In genomic region chr6:43969158-43969981, GRCh38 we compare ENCODE assay signal across 17 cellular contexts.
"Had no signal": no experiment of that assay in that cellular context is flagged by ENCODE, and none has a peak within 500 bp of the region (broad histone marks: within the 10 kb centered on the region; RNA-seq: fewer than 3 reads in every experiment).

No MANE protein-coding gene starts in this region.

- H3K4me1 ChIP-seq: SJCRH30 had no signal

- H3K27ac Mint-ChIP-seq: activated B cell treated with CpG ODN at 0.5 μM for 24 hours; activated T-cell treated with anti-CD3 and anti-CD28 coated beads, Interleukin-2, amount 50 U/mL, for 72 hours; naive thymus-derived CD8-positive, alpha-beta T cell had no signal

- H3K4me3 Mint-ChIP-seq: activated B cell treated with CpG ODN at 0.5 μM for 24 hours; activated T-cell treated with anti-CD3 and anti-CD28 coated beads, Interleukin-2, amount 50 U/mL, for 72 hours; naive thymus-derived CD8-positive, alpha-beta T cell had no signal

- H3K9me3 Mint-ChIP-seq: activated B cell treated with CpG ODN at 0.5 μM for 24 hours; activated T-cell treated with anti-CD3 and anti-CD28 coated beads, Interleukin-2, amount 50 U/mL, for 72 hours; naive thymus-derived CD8-positive, alpha-beta T cell had no signal

- DNase-seq: activated B cell treated with CpG ODN at 0.5 μM for 24 hours; activated CD4-positive, alpha-beta T cell treated with anti-CD3 and anti-CD28 coated beads, Interleukin-2, amount 50 U/mL, for 1 hour; activated naive CD4-positive, alpha-beta T cell; activated T-cell treated with anti-CD3 and anti-CD28 coated beads, Interleukin-2, amount 50 U/mL, for 72 hours; mammary epithelial cell; mucosa of descending colon; nucleus accumbens; psoas muscle; SJCRH30; stimulated activated CD4-positive, alpha-beta T cell treated with anti-CD3 and anti-CD28 coated beads, Interleukin-2, amount 100 ng/mL, for 48 hours; SW 1271; T-helper 9 cell had no signal

- H3K36me3 ChIP-seq: ascending aorta, SJCRH30 had no signal

- H3K4me3 ChIP-seq: ascending aorta, mucosa of descending colon, psoas muscle, SJCRH30 had no signal

- H3K9me3 ChIP-seq: ascending aorta, mucosa of descending colon, psoas muscle, SJCRH30 had no signal

- ATAC-seq: activated T-cell treated with anti-CD3 and anti-CD28 coated beads, Interleukin-2, amount 50 U/mL, for 72 hours; mucosa of descending colon; naive thymus-derived CD8-positive, alpha-beta T cell; psoas muscle had no signal

- FAIRE-seq: bronchial epithelial cell, endothelial cell of umbilical vein, islet of Langerhans had no signal

- H3K4me1 Mint-ChIP-seq: activated B cell treated with CpG ODN at 0.5 μM for 24 hours had no signal

- H3K36me3 Mint-ChIP-seq: naive thymus-derived CD8-positive, alpha-beta T cell had no signal

- H3K27ac ChIP-seq: ascending aorta, psoas muscle, SJCRH30 had no signal

- H3K27me3 ChIP-seq: ascending aorta had no signal
